ENCODE assay signal across 12 cellular contexts in genomic region chr18:9348079-9348671, GRCh38. TPM values are rescaled to one million over a fixed set of nuclear protein-coding genes. Genes with fewer than 3 reads are reported as not detected.
DNase-seq lines count a peak whose midpoint lies in the region; ATAC-seq and TF ChIP-seq lines count a peak whose summit lies in the region.
"Had no signal": no experiment of that assay in that cellular context is flagged by ENCODE, and none has a peak within 500 bp of the region (broad histone marks: within the 10 kb centered on the region; RNA-seq: fewer than 3 reads in every experiment).

No MANE protein-coding gene starts in this region.

- peaks cover 6% of the 10 kb centered on the region for H3K9me3 Mint-ChIP-seq in nephron
- H3K9me3 Mint-ChIP-seq in CD8-positive, alpha-beta T cell, result peaks cover 3% of the 10 kb centered on the region

- POLR2A ChIA-PET in CD8-positive, alpha-beta T cell (lab: Charles Lee), result no interaction called here

- H3K9me3 ChIP-seq in CD8-positive, alpha-beta T cell (ENCODE audit: low read length), result no peaks in the 10 kb centered on the region
- no peaks in the 10 kb centered on the region for H3K9me3 ChIP-seq in lower lobe of right lung
- H3K9me3 ChIP-seq: tibial nerve had no signal

- H3K27me3 Mint-ChIP-seq in nephron (ENCODE audit: low read depth), result no peaks in the 10 kb centered on the region
- no peaks in the 10 kb centered on the region for H3K27me3 Mint-ChIP-seq in CD8-positive, alpha-beta T cell (ENCODE audit: low read depth)
- H3K27me3 Mint-ChIP-seq: dendritic cell treated with granulocyte-macrophage colony-stimulating factor and Interleukin-4, amounts not matched to agents 40 ng/mL and 50 ng/mL, for 4 days had no signal

- H3K4me3 ChIP-seq in CD8-positive, alpha-beta T cell (ENCODE audit: low read depth, low read length), result no peak overlapping the region
- no peak overlapping the region for H3K4me3 ChIP-seq in lower lobe of right lung
- H3K4me3 ChIP-seq: tibial nerve had no signal

- peak; percentile 42 for ATAC-seq in HG03442 (IDR thresholded peaks at IDR 0.05; ENCODE audit: unreplicated experiment)
- ATAC-seq in CD8-positive, alpha-beta T cell, result no peak
- ATAC-seq in lower lobe of right lung, result no peak

- H3K27ac Mint-ChIP-seq in nephron, result peak overlapping the region; percentile 64 to 82 (median 81)
- no peak overlapping the region for H3K27ac Mint-ChIP-seq in CD8-positive, alpha-beta T cell
- H3K27ac Mint-ChIP-seq: dendritic cell treated with granulocyte-macrophage colony-stimulating factor and Interleukin-4, amounts not matched to agents 40 ng/mL and 50 ng/mL, for 4 days had no signal

- no peaks in the 10 kb centered on the region for H3K4me1 ChIP-seq in CD8-positive, alpha-beta T cell (ENCODE audit: insufficient read depth, low read length)
- peaks cover 16% of the 10 kb centered on the region for H3K4me1 ChIP-seq in lower lobe of right lung

- TF ChIP-seq CTCF in nephron (IDR thresholded peaks at IDR 0.05; ENCODE audit: unreplicated experiment in 3 of 3), result no peak
- TF ChIP-seq CTCF in CD8-positive, alpha-beta T cell (IDR thresholded peaks at IDR 0.05), result no peak
- TF ChIP-seq CTCF in lower lobe of right lung (IDR thresholded peaks at IDR 0.05), result no peak

- intact Hi-C loops in CD8-positive, alpha-beta T cell (cut with DNase I, micrococcal nuclease), result no loop called here
- intact Hi-C loops in lower lobe of right lung (cut with DNase I), result no loop called here

- no peak overlapping the region for H3K4me3 Mint-ChIP-seq in nephron
- H3K4me3 Mint-ChIP-seq in CD8-positive, alpha-beta T cell, result no peak overlapping the region
- H3K4me3 Mint-ChIP-seq: dendritic cell treated with granulocyte-macrophage colony-stimulating factor and Interleukin-4, amounts not matched to agents 40 ng/mL and 50 ng/mL, for 4 days had no signal

- peaks cover 11% of the 10 kb centered on the region for H3K4me1 Mint-ChIP-seq in nephron
- H3K4me1 Mint-ChIP-seq in CD8-positive, alpha-beta T cell (ENCODE audit: low read depth), result peaks cover 15% of the 10 kb centered on the region

- no peaks in the 10 kb centered on the region for H3K27me3 ChIP-seq in CD8-positive, alpha-beta T cell (ENCODE audit: insufficient read depth, low read length)
- H3K27me3 ChIP-seq in lower lobe of right lung (ENCODE audit: low read depth), result no peaks in the 10 kb centered on the region
- H3K27me3 ChIP-seq: tibial nerve had no signal

- CTCF ChIA-PET in CD8-positive, alpha-beta T cell (lab: Charles Lee), result no interaction called here

- H3K36me3 ChIP-seq in CD8-positive, alpha-beta T cell (ENCODE audit: insufficient read depth, low read length), result no peaks in the 10 kb centered on the region
- H3K36me3 ChIP-seq in lower lobe of right lung, result no peaks in the 10 kb centered on the region

- DNase-seq in EL (peak; percentile 64), astrocyte of the hippocampus (ENCODE audit: low read depth, low spot score) (peak; percentile 65), NCI-H446 treated with DMSO at 0.1 percent for 48 hours (lab: John Stamatoyannopoulos, UW) (no peak), lower lobe of right lung (no peak), NCI-H526 (lab: John Stamatoyannopoulos, UW) (no peak)
- DNase-seq in CD8-positive, alpha-beta T cell, result no peak
- DNase-seq: kidney, NCI-H2029 had no signal

- peaks cover 30% of the 10 kb centered on the region for H3K36me3 Mint-ChIP-seq in nephron (ENCODE audit: low read depth)
- peaks cover 19% of the 10 kb centered on the region for H3K36me3 Mint-ChIP-seq in CD8-positive, alpha-beta T cell

- no peak overlapping the region for H3K27ac ChIP-seq in CD8-positive, alpha-beta T cell (ENCODE audit: low read depth, low read length)
- H3K27ac ChIP-seq in lower lobe of right lung, result no peak overlapping the region
- H3K27ac ChIP-seq: tibial nerve had no signal

RNA-seq across cellular contexts. Expression of gene TWSG1, which starts 13.6 kb away (rescaled TPM):
- 1 to 10 TPM; 4.2 to 5.3 TPM for total RNA-seq in CD8-positive, alpha-beta T cell
- 31.4 TPM for total RNA-seq in lower lobe of right lung

Comparison
In these comparisons a context has a peak if more than half of its experiments do, and no peak if none do; other contexts are left out.
1. DNase-seq: peak in EL (single experiment) and astrocyte of the hippocampus (single experiment); none in NCI-H446 treated with DMSO at 0.1 percent for 48 hours (single experiment), CD8-positive, alpha-beta T cell (0 of 7), lower lobe of right lung (single experiment) and NCI-H526 (0 of 2).